ENCODE assay signal across 8 cellular contexts in the genomic region with DNA sequence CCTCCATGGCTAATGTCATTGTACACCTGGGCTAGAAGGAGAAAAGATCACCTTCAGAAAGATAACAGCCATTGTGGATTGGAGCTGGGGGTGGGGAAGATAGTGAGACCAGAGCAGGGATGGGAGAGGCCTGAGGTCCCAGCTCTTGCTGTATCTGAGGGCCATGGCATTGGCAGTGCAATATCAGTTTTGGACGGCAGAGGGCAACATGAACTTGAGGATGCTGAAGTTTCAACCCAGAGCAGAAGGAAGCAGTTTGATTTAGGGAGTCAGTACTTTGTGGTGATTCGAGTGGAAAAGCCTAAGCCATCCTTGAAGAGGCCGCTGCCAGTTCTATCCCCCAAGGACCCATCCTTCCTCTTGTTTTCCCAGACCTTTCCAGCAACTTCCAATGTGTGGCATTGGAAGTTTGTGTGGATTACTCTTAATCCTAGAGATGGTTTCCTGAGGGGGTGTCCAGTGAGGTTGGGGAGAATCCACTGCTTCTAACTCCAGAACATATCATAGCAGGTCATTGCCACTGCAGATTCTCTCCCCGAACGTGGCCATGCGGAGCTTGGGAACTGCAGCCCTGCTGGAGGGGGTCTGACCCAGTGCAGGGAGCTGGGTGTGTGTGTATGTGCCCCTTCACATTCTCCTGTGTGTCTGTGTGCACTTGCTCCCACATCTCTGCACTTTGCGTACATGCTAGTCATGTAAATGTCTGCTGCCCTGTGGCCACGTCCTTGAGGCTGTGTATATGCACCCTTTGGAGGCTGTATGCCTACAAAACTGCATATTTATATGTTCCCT. TPM values are rescaled to one million over a fixed set of nuclear protein-coding genes. Genes with fewer than 3 reads are reported as not detected.
DNase-seq lines count a peak whose midpoint lies in the region; ATAC-seq and TF ChIP-seq lines count a peak whose summit lies in the region.

No MANE protein-coding gene starts in this region.

- no peaks in the 10 kb centered on the region for H3K36me3 Mint-ChIP-seq in naive B cell

- TF ChIP-seq POLR2A in erythroblast (IDR thresholded peaks at IDR 0.05; ENCODE audit: low read length) = no peak

- no peak overlapping the region for H3K27ac Mint-ChIP-seq in naive B cell

- H3K27ac ChIP-seq in DOHH2 (ENCODE audit: low read depth, low read length) = no peak overlapping the region
- no peak overlapping the region for H3K27ac ChIP-seq in OCI-LY1 (ENCODE audit: low read depth, low read length, poor library complexity, severe bottlenecking)

- H3K9me3 ChIP-seq in DOHH2 (ENCODE audit: control insufficient read depth, insufficient read depth, low read length) = no peaks in the 10 kb centered on the region
- H3K9me3 ChIP-seq in OCI-LY1 (ENCODE audit: low read length) = no peaks in the 10 kb centered on the region

- peaks cover 0 to 4% (median 0%) of the 10 kb centered on the region in 3 donors for H3K4me1 Mint-ChIP-seq in naive B cell

- no peaks in the 10 kb centered on the region for H4K20me1 ChIP-seq in DOHH2 (ENCODE audit: control insufficient read depth, insufficient read depth, low read depth, low read length)
- no peaks in the 10 kb centered on the region for H4K20me1 ChIP-seq in OCI-LY1 (ENCODE audit: insufficient read depth, low read length)

- TF ChIP-seq CTCF in DOHH2 (IDR thresholded peaks at IDR 0.05; ENCODE audit: low read depth, low read length, poor library complexity, severe bottlenecking) (peak; percentile 90), OCI-LY1 (IDR thresholded peaks at IDR 0.05; ENCODE audit: low read length) (peak; percentile 75)

- H3K36me3 ChIP-seq in DOHH2 (ENCODE audit: control insufficient read depth, low read length) = no peaks in the 10 kb centered on the region
- no peaks in the 10 kb centered on the region for H3K36me3 ChIP-seq in OCI-LY1 (ENCODE audit: insufficient read depth, low read length)

- peaks cover 0 to 15% (median 5%) of the 10 kb centered on the region in 3 donors for H3K27me3 Mint-ChIP-seq in naive B cell

- no peak overlapping the region for H3K9ac ChIP-seq in OCI-LY1 (ENCODE audit: low read length)

- H3K9me2 ChIP-seq in DOHH2 (replicated peaks; ENCODE audit: control insufficient read depth, low read length) = no peaks in the 10 kb centered on the region
- H3K9me2 ChIP-seq in OCI-LY1 (ENCODE audit: low read depth, low read length) = no peaks in the 10 kb centered on the region

- DNase-seq in HuH-7 (ENCODE audit: low spot score) (peak; percentile 71), erythroblast (lab: John Stamatoyannopoulos, UW) (peak; percentile 64 to 80), naive B cell (peak; percentile 40)
- peak; percentile 84 for DNase-seq in activated CD8-positive, alpha-beta memory T cell treated with anti-CD3 and anti-CD28 coated beads, Interleukin-2, amount 50 U/mL, for 48 hours
- peak; percentile 46 for DNase-seq in stimulated activated CD8-positive, alpha-beta memory T cell treated with anti-CD3 and anti-CD28 coated beads, Interleukin-7, amount 100 ng/mL, for 24 hours (ENCODE audit: low read depth)

- no peak overlapping the region for H2AFZ ChIP-seq in OCI-LY1 (ENCODE audit: low read length)

- no peaks in the 10 kb centered on the region; the same call in 1 of the 2 replicates for H3K4me1 ChIP-seq in DOHH2 (ENCODE audit: control insufficient read depth, low read length)
- no peaks in the 10 kb centered on the region for H3K4me1 ChIP-seq in OCI-LY1 (ENCODE audit: insufficient read depth, low read length, severe bottlenecking)

- H3K9me3 Mint-ChIP-seq in naive B cell = no peaks in the 10 kb centered on the region

- H3K79me2 ChIP-seq in DOHH2 (ENCODE audit: control insufficient read depth, low read length) (no peaks in the 10 kb centered on the region), OCI-LY1 (ENCODE audit: insufficient read depth, low read length) (no peaks in the 10 kb centered on the region)

- ATAC-seq in naive B cell (ENCODE audit: low read depth in 2 of 2) (peak; percentile 58 to 82), HG02610 (IDR thresholded peaks at IDR 0.05; ENCODE audit: unreplicated experiment) (no peak)

- H3F3A ChIP-seq in DOHH2 (ENCODE audit: control insufficient read depth, insufficient read depth) (no peaks in the 10 kb centered on the region), OCI-LY1 (ENCODE audit: insufficient read depth, low read length) (no peaks in the 10 kb centered on the region)

- H3K4me3 Mint-ChIP-seq in naive B cell = no peak overlapping the region

- H3K27me3 ChIP-seq in DOHH2 (ENCODE audit: control insufficient read depth, low read length) (peaks cover 7% of the 10 kb centered on the region), OCI-LY1 (ENCODE audit: insufficient read depth, low read length) (no peaks in the 10 kb centered on the region; the same call in 1 of the 2 replicates)

- H3K4me2 ChIP-seq in DOHH2 (ENCODE audit: low read length) (no peak overlapping the region), OCI-LY1 (ENCODE audit: low read length) (no peak overlapping the region)

- H3K4me3 ChIP-seq in DOHH2 (ENCODE audit: low read length) = no peak overlapping the region
- H3K4me3 ChIP-seq in OCI-LY1 (ENCODE audit: low read depth, low read length, poor library complexity, severe bottlenecking) = no peak overlapping the region

RNA-seq across cellular contexts. Expression of a gene that starts 24.1 kb away (rescaled TPM):
- polyA plus RNA-seq in naive B cell (ENCODE audit: low read depth in 6 of 6) = not detected
